ENCODE assay signal across 1 cellular context in genomic region chr7:101884671-101885596, GRCh38.
A peak's percentile ranks its signal among the peaks of the same experiment; 100 is the strongest.
TF ChIP-seq lines count a peak whose summit lies in the region.

No MANE protein-coding gene starts in this region.

TF ChIP-seq in K562, 482 proteins besides CTCF, POLR2A, EP300 and RAD21 (continued from another document):
- TF ChIP-seq FOXP4 (CRISPR knock-in tag; IDR thresholded peaks at IDR 0.05; ENCODE audit: borderline replicate concordance) (no peak), PRDM10 (IDR thresholded peaks at IDR 0.05; ENCODE audit: partially characterized antibody) (peak; percentile 34), CTBP1 (IDR thresholded peaks at IDR 0.05; ENCODE audit: borderline replicate concordance) (no peak), ELK1 (CRISPR knock-in tag; IDR thresholded peaks at IDR 0.05) (no peak)
